ENCODE assay signal across 29 cellular contexts in genomic region chr4:47526281-47526680, GRCh38. TPM values are rescaled to one million over a fixed set of nuclear protein-coding genes. Genes with fewer than 3 reads are reported as not detected.
DNase-seq lines count a peak whose midpoint lies in the region; ATAC-seq, FAIRE-seq and TF ChIP-seq lines count a peak whose summit lies in the region.
"Had no signal": no experiment of that assay in that cellular context is flagged by ENCODE, and none has a peak within 500 bp of the region (broad histone marks: within the 10 kb centered on the region; RNA-seq: fewer than 3 reads in every experiment).

No MANE protein-coding gene starts in this region.

- no peak for TF ChIP-seq CTCF in left ventricle myocardium inferior (IDR thresholded peaks at IDR 0.05; ENCODE audit: borderline replicate concordance)
- TF ChIP-seq CTCF in bronchial epithelial cell (IDR thresholded peaks at IDR 0.05; ENCODE audit: insufficient read depth, low read length, severe bottlenecking): no peak
- TF ChIP-seq CTCF in uterus (IDR thresholded peaks at IDR 0.05): no peak

- H3K4me1 ChIP-seq in left ventricle myocardium inferior (peaks cover 17% of the 10 kb centered on the region), uterus (peaks cover 0 to 3% of the 10 kb centered on the region in 2 donors)
- H3K4me1 ChIP-seq: pancreas had no signal

- no peak for TF ChIP-seq POLR2A in uterus (IDR thresholded peaks at IDR 0.05)

- no peak for ATAC-seq in left ventricle myocardium superior
- ATAC-seq: body of pancreas, GM23338 had no signal

- no peaks in the 10 kb centered on the region for H3K27me3 ChIP-seq in left ventricle myocardium inferior (ENCODE audit: low read depth)
- no peaks in the 10 kb centered on the region for H3K27me3 ChIP-seq in bronchial epithelial cell (ENCODE audit: control insufficient read depth, insufficient read depth, low read length)
- no peaks in the 10 kb centered on the region for H3K27me3 ChIP-seq in uterus
- H3K27me3 ChIP-seq: body of pancreas, dorsolateral prefrontal cortex, pancreas, SJCRH30, stomach had no signal

- peaks cover 13% of the 10 kb centered on the region for H3K9me3 ChIP-seq in left ventricle myocardium inferior (replicated peaks)
- H3K9me3 ChIP-seq in uterus: no peaks in the 10 kb centered on the region
- H3K9me3 ChIP-seq: body of pancreas, lower lobe of right lung, pancreas, SJCRH30 had no signal

- intact Hi-C loops in left ventricle myocardium inferior (cut with micrococcal nuclease) (no loop called here), left ventricle myocardium superior (cut with micrococcal nuclease) (no loop called here), uterus (cut with DNase I; ENCODE audit: low total_unique reads) (no loop called here)

- FAIRE-seq in bronchial epithelial cell (lab: Jason Lieb, UNC): no peak
- FAIRE-seq in islet of Langerhans (lab: Jason Lieb, UNC): peak; percentile 87
- FAIRE-seq: A549, G401.6, HTR-8/SVneo, pancreas, urothelium cell line had no signal

- H3K36me3 ChIP-seq in left ventricle myocardium inferior (peaks cover 64% of the 10 kb centered on the region), bronchial epithelial cell (ENCODE audit: control insufficient read depth, insufficient read depth, low read length) (peaks cover 1% of the 10 kb centered on the region), uterus (no peaks in the 10 kb centered on the region)
- H3K36me3 ChIP-seq: SJCRH30 had no signal

- DNase-seq in left ventricle myocardium inferior (no peak), left ventricle myocardium superior (no peak), bronchial epithelial cell (ENCODE audit: low read depth) (peak; percentile 52), uterus (no peak), NCI-H187 (lab: John Stamatoyannopoulos, UW) (no peak), NCI-H82 treated with DMSO at 0.1 percent for 48 hours (lab: John Stamatoyannopoulos, UW; ENCODE audit: unreplicated experiment) (no peak), SHP77 (lab: John Stamatoyannopoulos, UW) (no peak)
- DNase-seq: activated CD4-positive, alpha-beta memory T cell treated with anti-CD3 and anti-CD28 coated beads for 36 hours; activated naive CD4-positive, alpha-beta T cell treated with anti-CD3 and anti-CD28 coated beads, Interleukin-2, amount 10 ng/mL, durations not matched to agents 7 days and 5 days; activated T-cell treated with anti-CD3 and anti-CD28 coated beads, Interleukin-2, amount 50 U/mL, for 1 hour; body of pancreas; dorsolateral prefrontal cortex; glutamatergic neuron; Karpas-422; lower lobe of right lung; NCI-H1092; NCI-H526 treated with DMSO at 0.1 percent for 48 hours; pancreas; SJCRH30; stimulated activated CD4-positive, alpha-beta T cell treated with anti-CD3 and anti-CD28 coated beads, Interleukin-2, amount 100 ng/mL, for 48 hours; stomach; T-helper 2 cell had no signal

- H3K27ac ChIP-seq in left ventricle myocardium inferior (replicated peaks) (peak overlapping the region; percentile 60), uterus (peak overlapping the region; percentile 63 to 73)
- H3K27ac ChIP-seq: body of pancreas, C4-2B, dorsolateral prefrontal cortex, pancreas had no signal

- H3K4me3 ChIP-seq in left ventricle myocardium inferior (no peak overlapping the region), bronchial epithelial cell (ENCODE audit: low read depth, low read length) (no peak overlapping the region), uterus (no peak overlapping the region)
- H3K4me3 ChIP-seq: A549, body of pancreas, dorsolateral prefrontal cortex, GM23338, lower lobe of right lung, pancreas, SJCRH30, stomach had no signal

RNA-seq across cellular contexts. Expression of gene ATP10D, which starts 41.2 kb away (rescaled TPM):
- 10.3 TPM for total RNA-seq in left ventricle myocardium inferior
- total RNA-seq in left ventricle myocardium superior: 7.7 TPM
- total RNA-seq in bronchial epithelial cell: 20.0 and 25.5 TPM in 2 replicates
- total RNA-seq in uterus: 10 to 100 TPM; 17.4 to 52.6 (median 27.3) TPM
